Comparison of ENCODE assay signal across 9 cellular contexts in genomic region chr4:81913427-81913878, GRCh38.
A peak's percentile ranks its signal among the peaks of the same experiment; 100 is the strongest.
DNase-seq lines count a peak whose midpoint lies in the region; ATAC-seq and TF ChIP-seq lines count a peak whose summit lies in the region.
"Had no signal": no experiment of that assay in that cellular context is flagged by ENCODE, and none has a peak within 500 bp of the region (broad histone marks: within the 10 kb centered on the region; RNA-seq: fewer than 3 reads in every experiment).

No MANE protein-coding gene starts in this region.

- no peak overlapping the region for H3K4me2 ChIP-seq in fibroblast of lung (ENCODE audit: extremely low read depth, insufficient read depth, low read length)

- H3K79me2 ChIP-seq in fibroblast of lung (ENCODE audit: control insufficient read depth, insufficient read depth, low read length): no peaks in the 10 kb centered on the region

- H3K27me3 Mint-ChIP-seq in osteocyte (ENCODE audit: unreplicated experiment): peaks cover 4% of the 10 kb centered on the region

- DNase-seq in cardiac muscle cell (ENCODE audit: low read depth in 1 of 2, low spot score in 1 of 2) (peak; percentile 72 to 76), cardiac septum (ENCODE audit: low spot score) (no peak), NCI-H460 (ENCODE audit: extremely low read depth, low read depth) (peak; percentile 47), fibroblast of lung (ENCODE audit: low read depth in 2 of 2) (peak in 1 of 2 donors; percentile 29), osteocyte (ENCODE audit: extremely low spot score, unreplicated experiment) (no peak)
- DNase-seq in activated CD8-positive, alpha-beta memory T cell treated with anti-CD3 and anti-CD28 coated beads for 1 hour (ENCODE audit: extremely low read depth in 1 of 2, low read depth in 1 of 2): peak; percentile 3 to 8

- no peak overlapping the region for H3K27ac ChIP-seq in cardiac muscle cell
- H3K27ac ChIP-seq in fibroblast of lung (ENCODE audit: insufficient read depth, low read length): no peak overlapping the region
- H3K27ac ChIP-seq: neutrophil had no signal

- H3K36me3 Mint-ChIP-seq in osteocyte (ENCODE audit: unreplicated experiment): no peaks in the 10 kb centered on the region

- H3K27me3 ChIP-seq in cardiac muscle cell: no peaks in the 10 kb centered on the region
- no peaks in the 10 kb centered on the region for H3K27me3 ChIP-seq in fibroblast of lung (ENCODE audit: control insufficient read depth, insufficient read depth, low read length)

- no peaks in the 10 kb centered on the region for H3K36me3 ChIP-seq in cardiac muscle cell
- H3K36me3 ChIP-seq in fibroblast of lung (ENCODE audit: control insufficient read depth, insufficient read depth, low read length): no peaks in the 10 kb centered on the region
- H3K36me3 ChIP-seq: neutrophil had no signal

- no peak overlapping the region for H2AFZ ChIP-seq in fibroblast of lung (ENCODE audit: low read length)

- H3K4me3 Mint-ChIP-seq in osteocyte (ENCODE audit: unreplicated experiment): no peak overlapping the region

- no peaks in the 10 kb centered on the region for H3K9me3 ChIP-seq in cardiac muscle cell (ENCODE audit: low read depth)
- no peaks in the 10 kb centered on the region for H3K9me3 ChIP-seq in fibroblast of lung (ENCODE audit: control insufficient read depth, insufficient read depth, low read depth, low read length)
- H3K9me3 ChIP-seq: neutrophil had no signal

- H3K9me3 Mint-ChIP-seq in osteocyte (ENCODE audit: unreplicated experiment): no peaks in the 10 kb centered on the region

- ATAC-seq in HG02798 (IDR thresholded peaks at IDR 0.05; ENCODE audit: poor library complexity, unreplicated experiment) (peak; percentile 89), HG03469 (IDR thresholded peaks at IDR 0.05; ENCODE audit: unreplicated experiment) (no peak)

- intact Hi-C loops in cardiac septum (cut with DNase I): no loop called here

- no peak overlapping the region for H3K9ac ChIP-seq in fibroblast of lung (ENCODE audit: insufficient read depth, low read length)

- no peaks in the 10 kb centered on the region for H4K20me1 ChIP-seq in fibroblast of lung (ENCODE audit: control insufficient read depth, extremely low read depth, insufficient read depth, low read length)

- peak; percentile 75 for TF ChIP-seq CTCF in cardiac muscle cell (IDR thresholded peaks at IDR 0.05; ENCODE audit: low read depth, low read length)
- peak; percentile 34 to 56 for TF ChIP-seq CTCF in fibroblast of lung (conservative IDR thresholded peaks at IDR 0.05 in 1 of 2, IDR thresholded peaks at IDR 0.05 in 1 of 2; ENCODE audit: low read depth in 1 of 2, low read length in 2 of 2)
- TF ChIP-seq CTCF in osteocyte (IDR thresholded peaks at IDR 0.05): peak; percentile 40

- H3K27ac Mint-ChIP-seq in osteocyte (ENCODE audit: unreplicated experiment): no peak overlapping the region

- H3K4me1 ChIP-seq in cardiac muscle cell (ENCODE audit: low read depth): no peaks in the 10 kb centered on the region
- H3K4me1 ChIP-seq in fibroblast of lung (ENCODE audit: control insufficient read depth, extremely low read depth, insufficient read depth, low read length): no peaks in the 10 kb centered on the region

- H3K4me3 ChIP-seq in cardiac muscle cell (no peak overlapping the region), fibroblast of lung (replicated peaks in 1 of 4; ENCODE audit: control extremely low read depth in 1 of 4, insufficient read depth in 1 of 4, low read depth in 3 of 4, low read length in 4 of 4) (no peak overlapping the region)

- no peaks in the 10 kb centered on the region for H3K4me1 Mint-ChIP-seq in osteocyte (ENCODE audit: unreplicated experiment)

Comparison
In these comparisons a context has a peak if more than half of its experiments do, and no peak if none do; other contexts are left out.
1. DNase-seq: peak in cardiac muscle cell (2 of 2), NCI-H460 (single experiment) and activated CD8-positive, alpha-beta memory T cell treated with anti-CD3 and anti-CD28 coated beads for 1 hour (2 of 2); none in cardiac septum (single experiment) and osteocyte (single experiment).
2. Peak in every context shown above with its lines, with median percentiles within 50 percentile points of each other: CTCF ChIP-seq.